In the genomic region with DNA sequence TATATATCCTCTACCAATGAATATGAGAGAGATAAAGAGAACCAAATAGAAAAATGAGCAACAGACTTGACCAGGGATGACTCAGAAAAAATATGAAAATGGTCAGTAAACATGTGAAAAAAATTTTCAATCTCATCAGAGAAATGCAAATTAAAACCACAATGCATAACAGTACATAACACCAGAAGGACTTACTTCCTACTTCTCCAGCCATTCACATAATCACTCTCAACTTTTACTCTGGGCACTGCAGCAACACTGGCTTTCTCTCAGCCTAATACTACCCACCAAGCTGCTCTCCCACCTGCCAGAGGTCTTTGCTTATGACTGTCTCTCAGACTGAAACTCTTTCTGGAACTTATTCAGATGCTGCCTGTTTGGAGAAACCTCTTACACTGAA, we compare ENCODE assay signal across 12 cellular contexts. TPM values are rescaled to one million over a fixed set of nuclear protein-coding genes. Genes with fewer than 3 reads are reported as not detected.
DNase-seq lines count a peak whose midpoint lies in the region; ATAC-seq, FAIRE-seq and TF ChIP-seq lines count a peak whose summit lies in the region.
"Had no signal": no experiment of that assay in that cellular context is flagged by ENCODE, and none has a peak within 500 bp of the region (broad histone marks: within the 10 kb centered on the region; RNA-seq: fewer than 3 reads in every experiment).

No MANE protein-coding gene starts in this region.

- ATAC-seq in GM19455 (IDR thresholded peaks at IDR 0.05; ENCODE audit: unreplicated experiment) (peak; percentile 99), HG02981 (IDR thresholded peaks at IDR 0.05; ENCODE audit: unreplicated experiment) (peak; percentile 99), left ventricle myocardium superior (no peak), upper lobe of left lung (ENCODE audit: low FRiP score in 2 of 2) (no peak)

- no peak for TF ChIP-seq EP300 in upper lobe of left lung (IDR thresholded peaks at IDR 0.05)

- H3K36me3 ChIP-seq in ascending aorta = no peaks in the 10 kb centered on the region
- H3K36me3 ChIP-seq in upper lobe of left lung = no peaks in the 10 kb centered on the region
- H3K36me3 ChIP-seq in breast epithelium = no peaks in the 10 kb centered on the region

- no peak overlapping the region for H3K27ac ChIP-seq in ascending aorta
- no peak overlapping the region for H3K27ac ChIP-seq in upper lobe of left lung
- no peak overlapping the region for H3K27ac ChIP-seq in breast epithelium

- H3K27me3 ChIP-seq in ascending aorta (no peaks in the 10 kb centered on the region), upper lobe of left lung (no peaks in the 10 kb centered on the region), breast epithelium (no peaks in the 10 kb centered on the region)

- H3K4me1 ChIP-seq in ascending aorta (no peaks in the 10 kb centered on the region), upper lobe of left lung (no peaks in the 10 kb centered on the region), breast epithelium (no peaks in the 10 kb centered on the region)

- peak; percentile 84 for FAIRE-seq in GM12891 (lab: Jason Lieb, UNC)

- no peak overlapping the region for H3K4me3 ChIP-seq in ascending aorta
- H3K4me3 ChIP-seq in upper lobe of left lung = no peak overlapping the region
- H3K4me3 ChIP-seq in breast epithelium = no peak overlapping the region

- no peak for TF ChIP-seq CTCF in ascending aorta (IDR thresholded peaks at IDR 0.05)
- no peak for TF ChIP-seq CTCF in upper lobe of left lung (IDR thresholded peaks at IDR 0.05)
- no peak for TF ChIP-seq CTCF in breast epithelium (IDR thresholded peaks at IDR 0.05)

- intact Hi-C loops in ascending aorta (cut with DNase I) (no loop called here), left ventricle myocardium superior (cut with micrococcal nuclease) (no loop called here), breast epithelium (cut with DNase I; ENCODE audit: low total_unique reads) (no loop called here)

- H3K9me3 ChIP-seq in ascending aorta (no peaks in the 10 kb centered on the region), upper lobe of left lung (no peaks in the 10 kb centered on the region), breast epithelium (no peaks in the 10 kb centered on the region)

- peak; percentile 5 for DNase-seq in GM12891 (ENCODE audit: insufficient read length, low spot score)
- DNase-seq in NCI-H526 treated with DMSO at 0.1 percent for 48 hours (lab: John Stamatoyannopoulos, UW) = peak; percentile 42
- no peak for DNase-seq in ascending aorta (ENCODE audit: low spot score in 2 of 2)
- no peak for DNase-seq in left ventricle myocardium superior
- no peak for DNase-seq in upper lobe of left lung
- no peak for DNase-seq in breast epithelium (ENCODE audit: low spot score in 2 of 2)
- DNase-seq: activated T-cell treated with anti-CD3 and anti-CD28 coated beads for 4 hours; CD4-positive, CD25-positive, alpha-beta regulatory T cell; H7; NCI-H187 treated with DMSO at 0.1 percent for 48 hours had no signal

- TF ChIP-seq POLR2A in GM12891 (IDR thresholded peaks at IDR 0.05; ENCODE audit: low read depth, low read length) (no peak), upper lobe of left lung (IDR thresholded peaks at IDR 0.05) (no peak), breast epithelium (IDR thresholded peaks at IDR 0.05) (no peak)

TF ChIP-seq in GM12891, 5 proteins besides CTCF, POLR2A, EP300 and RAD21:
- no peak for TF ChIP-seq PAX5 (IDR thresholded peaks at IDR 0.05; ENCODE audit: insufficient read depth, low read length, severe bottlenecking)
- TF ChIP-seq TAF1 (IDR thresholded peaks at IDR 0.05; ENCODE audit: low read depth, low read length) = no peak
- TF ChIP-seq SPI1 (IDR thresholded peaks at IDR 0.05; ENCODE audit: low read depth, low read length) = no peak
- no peak for TF ChIP-seq POLR2AphosphoS5 (IDR thresholded peaks at IDR 0.05; ENCODE audit: low read depth, low read length)
- peak; percentile 52 for TF ChIP-seq POU2F2 (IDR thresholded peaks at IDR 0.05; ENCODE audit: low read depth, low read length)

RNA-seq across cellular contexts. Expression of a gene that starts 49.4 kb away (rescaled TPM):
- 11.5 TPM for polyA plus RNA-seq in GM12891 (2012; ENCODE audit: low read depth, missing spikeins)
- 9.0 TPM for total RNA-seq in ascending aorta
- 17.3 TPM for total RNA-seq in left ventricle myocardium superior
- 10 to 100 TPM in 4 of 6 donors, 1 to 10 TPM in 2; 6.3 to 48.2 (median 14.6) TPM for total RNA-seq in upper lobe of left lung
- total RNA-seq in breast epithelium = 10 to 100 TPM; 18.0 to 25.2 (median 20.8) TPM

Comparison
In these comparisons a context has a peak if more than half of its experiments do, and no peak if none do; other contexts are left out.
1. DNase-seq: peak in GM12891 (single experiment) and NCI-H526 treated with DMSO at 0.1 percent for 48 hours (single experiment); none in ascending aorta (0 of 2), left ventricle myocardium superior (single experiment), upper lobe of left lung (0 of 2) and breast epithelium (0 of 2).
2. ATAC-seq: peak in GM19455 (single experiment) and HG02981 (single experiment); none in left ventricle myocardium superior (single experiment) and upper lobe of left lung (0 of 2).